Comparison of ENCODE assay signal across 9 cellular contexts in genomic region chr6:92777146-92777740, GRCh38.
DNase-seq lines count a peak whose midpoint lies in the region; ATAC-seq, FAIRE-seq and TF ChIP-seq lines count a peak whose summit lies in the region.
"Had no signal": no experiment of that assay in that cellular context is flagged by ENCODE, and none has a peak within 500 bp of the region (broad histone marks: within the 10 kb centered on the region; RNA-seq: fewer than 3 reads in every experiment).

No MANE protein-coding gene starts in this region.

- FAIRE-seq in HTR-8/SVneo (lab: Jason Lieb, UNC) = no peak

- TF ChIP-seq CTCF in foreskin keratinocyte (conservative IDR thresholded peaks at IDR 0.05) = peak; percentile 58

- H3K4me3 Mint-ChIP-seq in activated CD4-positive, alpha-beta T cell treated with anti-CD3 and anti-CD28 coated beads, Interleukin-2, amount 10 ng/mL, durations not matched to agents 24 days and 14 days = no peak overlapping the region
- H3K4me3 Mint-ChIP-seq in activated T-cell treated with anti-CD3 and anti-CD28 coated beads, Interleukin-2, amount 50 U/mL, for 72 hours = no peak overlapping the region
- H3K4me3 Mint-ChIP-seq: IgD-negative memory B cell had no signal

- no peaks in the 10 kb centered on the region for H3K27me3 ChIP-seq in foreskin keratinocyte

- no peaks in the 10 kb centered on the region for H3K9me3 Mint-ChIP-seq in activated CD4-positive, alpha-beta T cell treated with anti-CD3 and anti-CD28 coated beads, Interleukin-2, amount 10 ng/mL, durations not matched to agents 24 days and 14 days
- H3K9me3 Mint-ChIP-seq in activated T-cell treated with anti-CD3 and anti-CD28 coated beads, Interleukin-2, amount 50 U/mL, for 72 hours = peaks cover 2 to 3% of the 10 kb centered on the region in 2 donors

- H3K36me3 Mint-ChIP-seq in activated CD4-positive, alpha-beta T cell treated with anti-CD3 and anti-CD28 coated beads, Interleukin-2, amount 10 ng/mL, durations not matched to agents 24 days and 14 days (ENCODE audit: low read depth) = no peaks in the 10 kb centered on the region
- no peaks in the 10 kb centered on the region for H3K36me3 Mint-ChIP-seq in activated T-cell treated with anti-CD3 and anti-CD28 coated beads, Interleukin-2, amount 50 U/mL, for 72 hours (ENCODE audit: insufficient read depth in 2 of 2)
- H3K36me3 Mint-ChIP-seq: IgD-negative memory B cell had no signal

- intact Hi-C loops in activated CD4-positive, alpha-beta T cell treated with anti-CD3 and anti-CD28 coated beads, Interleukin-2, amount 10 ng/mL, durations not matched to agents 24 days and 14 days (cut with micrococcal nuclease) = no loop called here

- no peak overlapping the region for H3K27ac ChIP-seq in foreskin keratinocyte

- H3K27me3 Mint-ChIP-seq in activated CD4-positive, alpha-beta T cell treated with anti-CD3 and anti-CD28 coated beads, Interleukin-2, amount 10 ng/mL, durations not matched to agents 24 days and 14 days = no peaks in the 10 kb centered on the region
- no peaks in the 10 kb centered on the region for H3K27me3 Mint-ChIP-seq in activated T-cell treated with anti-CD3 and anti-CD28 coated beads, Interleukin-2, amount 50 U/mL, for 72 hours (ENCODE audit: low read depth)
- H3K27me3 Mint-ChIP-seq: IgD-negative memory B cell had no signal

- H3K4me1 Mint-ChIP-seq in activated CD4-positive, alpha-beta T cell treated with anti-CD3 and anti-CD28 coated beads, Interleukin-2, amount 10 ng/mL, durations not matched to agents 24 days and 14 days = no peaks in the 10 kb centered on the region
- no peaks in the 10 kb centered on the region for H3K4me1 Mint-ChIP-seq in activated T-cell treated with anti-CD3 and anti-CD28 coated beads, Interleukin-2, amount 50 U/mL, for 72 hours (ENCODE audit: low read depth)
- H3K4me1 Mint-ChIP-seq: IgD-negative memory B cell had no signal

- H3K4me1 ChIP-seq in foreskin keratinocyte = no peaks in the 10 kb centered on the region

- H3K27ac Mint-ChIP-seq in activated CD4-positive, alpha-beta T cell treated with anti-CD3 and anti-CD28 coated beads, Interleukin-2, amount 10 ng/mL, durations not matched to agents 24 days and 14 days = no peak overlapping the region
- H3K27ac Mint-ChIP-seq in activated T-cell treated with anti-CD3 and anti-CD28 coated beads, Interleukin-2, amount 50 U/mL, for 72 hours = no peak overlapping the region
- H3K27ac Mint-ChIP-seq: IgD-negative memory B cell had no signal

- ATAC-seq in GM18502 (IDR thresholded peaks at IDR 0.05; ENCODE audit: poor library complexity, unreplicated experiment) (peak; percentile 50), foreskin keratinocyte (peak; percentile 53), GM18907 (IDR thresholded peaks at IDR 0.05; ENCODE audit: unreplicated experiment) (no peak)
- ATAC-seq in activated T-cell treated with anti-CD3 and anti-CD28 coated beads, Interleukin-2, amount 50 U/mL, for 72 hours (replicated peaks in 1 of 2) = no peak

- DNase-seq in HTR-8/SVneo (ENCODE audit: insufficient read length, low spot score) (peak; percentile 0), OCI-M1 (lab: John Stamatoyannopoulos, UW) (peak; percentile 78), foreskin keratinocyte (peak in 1 of 2 donors; percentile 25), GDM1 (lab: John Stamatoyannopoulos, UW) (no peak)
- no peak for DNase-seq in activated CD4-positive, alpha-beta T cell treated with anti-CD3 and anti-CD28 coated beads, Interleukin-2, amount 10 ng/mL, durations not matched to agents 24 days and 14 days
- no peak for DNase-seq in activated T-cell treated with anti-CD3 and anti-CD28 coated beads, Interleukin-2, amount 50 U/mL, for 72 hours

Comparison
In these comparisons a context has a peak if more than half of its experiments do, and no peak if none do; other contexts are left out.
1. ATAC-seq: peak in GM18502 (single experiment) and foreskin keratinocyte (single experiment); none in GM18907 (single experiment) and activated T-cell treated with anti-CD3 and anti-CD28 coated beads, Interleukin-2, amount 50 U/mL, for 72 hours (0 of 2).
2. DNase-seq: peak in HTR-8/SVneo (single experiment) and OCI-M1 (single experiment); none in activated CD4-positive, alpha-beta T cell treated with anti-CD3 and anti-CD28 coated beads, Interleukin-2, amount 10 ng/mL, durations not matched to agents 24 days and 14 days (single experiment), activated T-cell treated with anti-CD3 and anti-CD28 coated beads, Interleukin-2, amount 50 U/mL, for 72 hours (0 of 2) and GDM1 (single experiment).